Comparison of ENCODE assay signal across 10 cellular contexts in genomic region chr1:30339866-30340265, GRCh38.
"Had no signal": no experiment of that assay in that cellular context is flagged by ENCODE, and none has a peak within 500 bp of the region (broad histone marks: within the 10 kb centered on the region; RNA-seq: fewer than 3 reads in every experiment).

No MANE protein-coding gene starts in this region.

- ATAC-seq: GM23338 had no signal

- H3K27ac ChIP-seq: GM23248 had no signal

- H3K9me3 ChIP-seq: HAP-1 had no signal

- H2AFZ ChIP-seq: GM23248, GM23338 had no signal

- H3K4me2 ChIP-seq: GM23338 had no signal

- DNase-seq: GM23248, GOT3, H7, H9, HCEC 1CT, HFFc6 had no signal

- H3K4me3 Mint-ChIP-seq: GM23338, H9, HFFc6 had no signal

- H3K27ac Mint-ChIP-seq: GM23338, H9, HFFc6 had no signal

- H3K4me3 ChIP-seq: GM23248, GM23338, HAP-1 had no signal

- H3K4me1 ChIP-seq: HAP-1 had no signal

- FAIRE-seq: H1, H54 had no signal

- H3K9ac ChIP-seq: GM23248 had no signal

- H3K36me3 ChIP-seq: HAP-1 had no signal
